ENCODE assay signal across 1 cellular context in genomic region chr9:3920586-3921582, GRCh38.
TF ChIP-seq lines count a peak whose summit lies in the region.

No MANE protein-coding gene starts in this region.

TF ChIP-seq in HepG2, 621 proteins besides CTCF, POLR2A, EP300 and RAD21 (continued from another document and continues in another):
- TF ChIP-seq, protein P1, sequence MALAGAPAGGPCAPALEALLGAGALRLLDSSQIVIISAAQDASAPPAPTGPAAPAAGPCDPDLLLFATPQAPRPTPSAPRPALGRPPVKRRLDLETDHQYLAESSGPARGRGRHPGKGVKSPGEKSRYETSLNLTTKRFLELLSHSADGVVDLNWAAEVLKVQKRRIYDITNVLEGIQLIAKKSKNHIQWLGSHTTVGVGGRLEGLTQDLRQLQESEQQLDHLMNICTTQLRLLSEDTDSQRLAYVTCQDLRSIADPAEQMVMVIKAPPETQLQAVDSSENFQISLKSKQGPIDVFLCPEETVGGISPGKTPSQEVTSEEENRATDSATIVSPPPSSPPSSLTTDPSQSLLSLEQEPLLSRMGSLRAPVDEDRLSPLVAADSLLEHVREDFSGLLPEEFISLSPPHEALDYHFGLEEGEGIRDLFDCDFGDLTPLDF (CRISPR knock-in tag; IDR thresholded peaks at IDR 0.05) = no peak
- TF ChIP-seq, protein P2, sequence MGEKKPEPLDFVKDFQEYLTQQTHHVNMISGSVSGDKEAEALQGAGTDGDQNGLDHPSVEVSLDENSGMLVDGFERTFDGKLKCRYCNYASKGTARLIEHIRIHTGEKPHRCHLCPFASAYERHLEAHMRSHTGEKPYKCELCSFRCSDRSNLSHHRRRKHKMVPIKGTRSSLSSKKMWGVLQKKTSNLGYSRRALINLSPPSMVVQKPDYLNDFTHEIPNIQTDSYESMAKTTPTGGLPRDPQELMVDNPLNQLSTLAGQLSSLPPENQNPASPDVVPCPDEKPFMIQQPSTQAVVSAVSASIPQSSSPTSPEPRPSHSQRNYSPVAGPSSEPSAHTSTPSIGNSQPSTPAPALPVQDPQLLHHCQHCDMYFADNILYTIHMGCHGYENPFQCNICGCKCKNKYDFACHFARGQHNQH (CRISPR knock-in tag; IDR thresholded peaks at IDR 0.05) = no peak
- TF ChIP-seq KLF9 (CRISPR knock-in tag; IDR thresholded peaks at IDR 0.05; ENCODE audit: low read depth) (no peak), ZNF484 (CRISPR knock-in tag; IDR thresholded peaks at IDR 0.05; ENCODE audit: borderline replicate concordance, low read depth) (no peak), ARID5B (CRISPR knock-in tag; IDR thresholded peaks at IDR 0.05) (peak; percentile 88), HOXA7 (CRISPR knock-in tag; IDR thresholded peaks at IDR 0.05) (no peak), NR3C1 (CRISPR knock-in tag; IDR thresholded peaks at IDR 0.05) (no peak), PRPF4 (IDR thresholded peaks at IDR 0.05; ENCODE audit: low read depth, low read length, poor library complexity, severe bottlenecking) (no peak), NCOA2 (CRISPR knock-in tag; IDR thresholded peaks at IDR 0.05) (peak; percentile 74), ZNF615 (CRISPR knock-in tag; IDR thresholded peaks at IDR 0.05; ENCODE audit: borderline replicate concordance) (no peak), NR2F2 (IDR thresholded peaks at IDR 0.05; ENCODE audit: borderline replicate concordance, low read depth) (0 out of 2 replicates have a peak, but pooled peaks have one; percentile 26), HOXA5 (CRISPR knock-in tag; IDR thresholded peaks at IDR 0.05) (no peak), RAD51 (IDR thresholded peaks at IDR 0.05; ENCODE audit: borderline replicate concordance) (no peak), SMAD1 (CRISPR knock-in tag; IDR thresholded peaks at IDR 0.05; ENCODE audit: borderline replicate concordance, low read depth) (no peak), MED1 (CRISPR knock-in tag; IDR thresholded peaks at IDR 0.05) (peak; percentile 44; the same call in 1 of the 2 replicates), HOMEZ (CRISPR knock-in tag; IDR thresholded peaks at IDR 0.05; ENCODE audit: low read depth) (peak; percentile 84; the same call in 1 of the 2 replicates), PHF8 (CRISPR knock-in tag; IDR thresholded peaks at IDR 0.05) (no peak), NCOR1 (IDR thresholded peaks at IDR 0.05; ENCODE audit: borderline replicate concordance, low read length) (peak; percentile 63; the same call in 1 of the 2 replicates), HNRNPLL (IDR thresholded peaks at IDR 0.05; ENCODE audit: low read depth, low read length, poor library complexity, severe bottlenecking) (no peak), ZNF468 (CRISPR knock-in tag; IDR thresholded peaks at IDR 0.05) (no peak), ZBTB8A (CRISPR knock-in tag; IDR thresholded peaks at IDR 0.05; ENCODE audit: borderline replicate concordance, low read depth) (no peak), ZNF350 (CRISPR knock-in tag; IDR thresholded peaks at IDR 0.05; ENCODE audit: borderline replicate concordance, low read depth) (no peak), HMGXB3 (CRISPR knock-in tag; IDR thresholded peaks at IDR 0.05; ENCODE audit: borderline replicate concordance) (no peak), ELF1 (CRISPR knock-in tag; IDR thresholded peaks at IDR 0.05) (no peak; the same call in 1 of the 2 replicates), REXO4 (CRISPR knock-in tag; IDR thresholded peaks at IDR 0.05; ENCODE audit: borderline replicate concordance) (no peak), DBP (CRISPR knock-in tag; IDR thresholded peaks at IDR 0.05; ENCODE audit: not compliant biosample characterization) (no peak), ZNF143 (CRISPR knock-in tag; IDR thresholded peaks at IDR 0.05) (no peak), PAWR (CRISPR knock-in tag; IDR thresholded peaks at IDR 0.05; ENCODE audit: borderline replicate concordance) (no peak), KMT2A (CRISPR knock-in tag; IDR thresholded peaks at IDR 0.05) (no peak), KLF12 (CRISPR knock-in tag; IDR thresholded peaks at IDR 0.05; ENCODE audit: borderline replicate concordance) (no peak), ONECUT2 (CRISPR knock-in tag; IDR thresholded peaks at IDR 0.05) (peak; percentile 57; the same call in 1 of the 2 replicates), POGZ (CRISPR knock-in tag; IDR thresholded peaks at IDR 0.05) (0 out of 2 replicates have a peak, but pooled peaks have one; percentile 28), KLF16 (CRISPR knock-in tag; IDR thresholded peaks at IDR 0.05) (no peak), ETV6 (CRISPR knock-in tag; conservative IDR thresholded peaks at IDR 0.05) (no peak), ZFP36 (IDR thresholded peaks at IDR 0.05; ENCODE audit: borderline replicate concordance, low read depth, low read length, partially characterized antibody) (no peak), RARG (CRISPR knock-in tag; IDR thresholded peaks at IDR 0.05; ENCODE audit: low read depth) (no peak), BHLHE40 (IDR thresholded peaks at IDR 0.05; ENCODE audit: low read length) (no peak), ZNF432 (CRISPR knock-in tag; IDR thresholded peaks at IDR 0.05; ENCODE audit: borderline replicate concordance) (no peak), SP140L (CRISPR knock-in tag; IDR thresholded peaks at IDR 0.05; ENCODE audit: borderline replicate concordance) (no peak), ARID2 (CRISPR knock-in tag; IDR thresholded peaks at IDR 0.05; ENCODE audit: borderline replicate concordance) (no peak), ZFP36L2 (CRISPR knock-in tag; IDR thresholded peaks at IDR 0.05) (no peak), PPARG (CRISPR knock-in tag; conservative IDR thresholded peaks at IDR 0.05) (peak; percentile 59), ZNF644 (CRISPR knock-in tag; IDR thresholded peaks at IDR 0.05; ENCODE audit: low read depth) (no peak), CEBPG (CRISPR knock-in tag; IDR thresholded peaks at IDR 0.05) (peak; percentile 85), PTBP1 (IDR thresholded peaks at IDR 0.05; ENCODE audit: low read depth, low read length, poor library complexity, severe bottlenecking) (no peak)
- TF ChIP-seq, protein P3, sequence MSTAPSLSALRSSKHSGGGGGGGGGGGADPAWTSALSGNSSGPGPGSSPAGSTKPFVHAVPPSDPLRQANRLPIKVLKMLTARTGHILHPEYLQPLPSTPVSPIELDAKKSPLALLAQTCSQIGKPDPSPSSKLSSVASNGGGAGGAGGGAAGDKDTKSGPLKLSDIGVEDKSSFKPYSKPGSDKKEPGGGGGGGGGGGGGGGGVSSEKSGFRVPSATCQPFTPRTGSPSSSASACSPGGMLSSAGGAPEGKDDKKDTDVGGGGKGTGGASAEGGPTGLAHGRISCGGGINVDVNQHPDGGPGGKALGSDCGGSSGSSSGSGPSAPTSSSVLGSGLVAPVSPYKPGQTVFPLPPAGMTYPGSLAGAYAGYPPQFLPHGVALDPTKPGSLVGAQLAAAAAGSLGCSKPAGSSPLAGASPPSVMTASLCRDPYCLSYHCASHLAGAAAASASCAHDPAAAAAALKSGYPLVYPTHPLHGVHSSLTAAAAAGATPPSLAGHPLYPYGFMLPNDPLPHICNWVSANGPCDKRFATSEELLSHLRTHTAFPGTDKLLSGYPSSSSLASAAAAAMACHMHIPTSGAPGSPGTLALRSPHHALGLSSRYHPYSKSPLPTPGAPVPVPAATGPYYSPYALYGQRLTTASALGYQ (CRISPR knock-in tag; IDR thresholded peaks at IDR 0.05) = peak; percentile 57; the same call in 1 of the 2 replicates
- TF ChIP-seq, protein P4, sequence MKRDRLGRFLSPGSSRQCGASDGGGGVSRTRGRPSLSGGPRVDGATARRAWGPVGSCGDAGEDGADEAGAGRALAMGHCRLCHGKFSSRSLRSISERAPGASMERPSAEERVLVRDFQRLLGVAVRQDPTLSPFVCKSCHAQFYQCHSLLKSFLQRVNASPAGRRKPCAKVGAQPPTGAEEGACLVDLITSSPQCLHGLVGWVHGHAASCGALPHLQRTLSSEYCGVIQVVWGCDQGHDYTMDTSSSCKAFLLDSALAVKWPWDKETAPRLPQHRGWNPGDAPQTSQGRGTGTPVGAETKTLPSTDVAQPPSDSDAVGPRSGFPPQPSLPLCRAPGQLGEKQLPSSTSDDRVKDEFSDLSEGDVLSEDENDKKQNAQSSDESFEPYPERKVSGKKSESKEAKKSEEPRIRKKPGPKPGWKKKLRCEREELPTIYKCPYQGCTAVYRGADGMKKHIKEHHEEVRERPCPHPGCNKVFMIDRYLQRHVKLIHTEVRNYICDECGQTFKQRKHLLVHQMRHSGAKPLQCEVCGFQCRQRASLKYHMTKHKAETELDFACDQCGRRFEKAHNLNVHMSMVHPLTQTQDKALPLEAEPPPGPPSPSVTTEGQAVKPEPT (CRISPR knock-in tag; IDR thresholded peaks at IDR 0.05; ENCODE audit: low read depth) = no peak
- TF ChIP-seq, protein P5, sequence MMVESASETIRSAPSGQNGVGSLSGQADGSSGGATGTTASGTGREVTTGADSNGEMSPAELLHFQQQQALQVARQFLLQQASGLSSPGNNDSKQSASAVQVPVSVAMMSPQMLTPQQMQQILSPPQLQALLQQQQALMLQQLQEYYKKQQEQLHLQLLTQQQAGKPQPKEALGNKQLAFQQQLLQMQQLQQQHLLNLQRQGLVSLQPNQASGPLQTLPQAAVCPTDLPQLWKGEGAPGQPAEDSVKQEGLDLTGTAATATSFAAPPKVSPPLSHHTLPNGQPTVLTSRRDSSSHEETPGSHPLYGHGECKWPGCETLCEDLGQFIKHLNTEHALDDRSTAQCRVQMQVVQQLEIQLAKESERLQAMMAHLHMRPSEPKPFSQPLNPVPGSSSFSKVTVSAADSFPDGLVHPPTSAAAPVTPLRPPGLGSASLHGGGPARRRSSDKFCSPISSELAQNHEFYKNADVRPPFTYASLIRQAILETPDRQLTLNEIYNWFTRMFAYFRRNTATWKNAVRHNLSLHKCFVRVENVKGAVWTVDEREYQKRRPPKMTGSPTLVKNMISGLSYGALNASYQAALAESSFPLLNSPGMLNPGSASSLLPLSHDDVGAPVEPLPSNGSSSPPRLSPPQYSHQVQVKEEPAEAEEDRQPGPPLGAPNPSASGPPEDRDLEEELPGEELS (CRISPR knock-in tag; IDR thresholded peaks at IDR 0.05) = 0 out of 2 replicates have a peak, but pooled peaks have one; percentile 44
